8 cellular contexts compared by ENCODE assay signal in the genomic region with DNA sequence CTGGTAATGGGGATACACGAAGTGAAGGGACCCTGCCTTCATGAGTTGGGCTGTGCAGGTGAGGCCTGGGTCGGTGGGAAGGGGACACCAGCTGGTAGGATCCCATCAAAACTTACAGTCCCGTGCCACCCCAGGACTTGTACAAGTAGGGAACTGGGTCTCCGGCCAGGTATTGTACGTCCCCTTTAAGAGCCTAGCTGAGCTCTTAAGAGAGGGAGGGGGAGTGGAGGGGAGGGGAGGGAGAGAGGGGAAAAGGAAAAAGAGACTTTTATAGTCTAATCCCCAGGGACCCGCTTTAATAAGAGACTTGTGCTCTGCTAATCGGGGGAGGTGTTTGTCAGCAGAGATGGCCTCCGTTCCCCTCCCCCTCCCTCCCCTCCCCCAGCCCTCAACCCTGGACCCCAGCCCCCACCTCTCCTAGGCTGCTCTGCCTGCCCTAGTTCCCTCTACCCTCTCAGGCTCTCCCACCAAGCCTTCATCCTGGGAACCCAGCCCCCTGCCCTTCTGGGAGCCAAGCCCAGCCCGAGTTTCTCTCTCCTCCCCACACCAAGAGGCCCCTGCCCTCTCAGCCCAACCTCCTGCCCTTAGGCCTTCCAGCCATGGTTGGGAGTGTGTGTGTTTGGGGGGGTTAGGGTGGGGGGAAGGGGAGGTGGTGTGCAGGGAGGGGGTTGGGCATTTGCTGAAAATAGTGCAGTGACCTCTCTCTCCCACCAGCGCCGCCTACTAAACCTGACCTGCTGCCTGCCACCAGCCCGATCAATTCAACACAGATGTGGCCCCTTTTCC. TPM values are rescaled to one million over a fixed set of nuclear protein-coding genes. Genes with fewer than 3 reads are reported as not detected.
A peak's percentile ranks its signal among the peaks of the same experiment; 100 is the strongest.
DNase-seq lines count a peak whose midpoint lies in the region; ATAC-seq lines count a peak whose summit lies in the region.

No MANE protein-coding gene starts in this region.

- ATAC-seq in central memory CD8-positive, alpha-beta T cell (replicated peaks; ENCODE audit: extremely low read depth, poor library complexity, severe bottlenecking) = no peak
- ATAC-seq in naive thymus-derived CD8-positive, alpha-beta T cell = no peak
- no peak for ATAC-seq in GM18511 (IDR thresholded peaks at IDR 0.05; ENCODE audit: unreplicated experiment)

- H3K27ac Mint-ChIP-seq in central memory CD8-positive, alpha-beta T cell (ENCODE audit: low read depth) = peak overlapping the region; percentile 27
- peak overlapping the region; percentile 77 to 95 (median 86) for H3K27ac Mint-ChIP-seq in naive thymus-derived CD8-positive, alpha-beta T cell

- H3K27me3 Mint-ChIP-seq in central memory CD8-positive, alpha-beta T cell = no peaks in the 10 kb centered on the region
- no peaks in the 10 kb centered on the region for H3K27me3 Mint-ChIP-seq in naive thymus-derived CD8-positive, alpha-beta T cell

- H3K9me3 Mint-ChIP-seq in central memory CD8-positive, alpha-beta T cell = no peaks in the 10 kb centered on the region
- no peaks in the 10 kb centered on the region for H3K9me3 Mint-ChIP-seq in naive thymus-derived CD8-positive, alpha-beta T cell

- H3K36me3 Mint-ChIP-seq in central memory CD8-positive, alpha-beta T cell (ENCODE audit: insufficient read depth) = no peaks in the 10 kb centered on the region
- H3K36me3 Mint-ChIP-seq in naive thymus-derived CD8-positive, alpha-beta T cell = peaks cover 0 to 13% (median 0%) of the 10 kb centered on the region in 3 donors

- DNase-seq in D341Med (ENCODE audit: low spot score) (peak; percentile 77), NCI-H2107 (lab: John Stamatoyannopoulos, UW) (peak; percentile 79), AML-193 (lab: John Stamatoyannopoulos, UW) (no peak), NCI-H2081 (lab: John Stamatoyannopoulos, UW) (no peak)
- no peak for DNase-seq in central memory CD8-positive, alpha-beta T cell (ENCODE audit: low spot score in 2 of 2)
- no peak for DNase-seq in naive thymus-derived CD8-positive, alpha-beta T cell
- DNase-seq in activated CD4-positive, alpha-beta T cell treated with anti-CD3 and anti-CD28 coated beads, Interleukin-2, amount 50 U/mL, for 48 hours = no peak

- peak overlapping the region; percentile 0 for H3K4me3 Mint-ChIP-seq in central memory CD8-positive, alpha-beta T cell
- H3K4me3 Mint-ChIP-seq in naive thymus-derived CD8-positive, alpha-beta T cell = peak overlapping the region; percentile 6 to 95 (median 90)

- POLR2A ChIA-PET in naive thymus-derived CD8-positive, alpha-beta T cell (lab: Charles Lee) = interaction anchor here (0.6 to 1.7 kb wide), 3 partner anchors 84 to 444 kb away, joined by 3 to 11 read pairs (median 3); partner anchors contain the start of genes DNAJC14 and SMARCC2

- peaks cover 37% of the 10 kb centered on the region for H3K4me1 Mint-ChIP-seq in central memory CD8-positive, alpha-beta T cell
- peaks cover 29 to 45% (median 32%) of the 10 kb centered on the region in 4 donors for H3K4me1 Mint-ChIP-seq in naive thymus-derived CD8-positive, alpha-beta T cell

RNA-seq across cellular contexts. Expression of gene GDF11, which starts 2.6 kb away (rescaled TPM):
- 1 to 10 TPM; 5.8 to 7.7 TPM for total RNA-seq in naive thymus-derived CD8-positive, alpha-beta T cell
- 1 to 10 TPM in 1 of 3 donors, under 1 TPM in 2; 0.82 to 1.5 (median 0.99) TPM for polyA plus RNA-seq in naive thymus-derived CD8-positive, alpha-beta T cell

RNA-seq across cellular contexts. Expression of gene CD63, which starts 16.7 kb away (rescaled TPM):
- 10 to 100 TPM; 41.0 to 46.5 TPM for total RNA-seq in naive thymus-derived CD8-positive, alpha-beta T cell
- polyA plus RNA-seq in naive thymus-derived CD8-positive, alpha-beta T cell = 100 to 1,000 TPM; 119 to 412 (median 135) TPM

RNA-seq across cellular contexts. Expression of gene RDH5, which starts 25.4 kb away (rescaled TPM):
- 10 to 100 TPM; 28.8 to 30.4 TPM for total RNA-seq in naive thymus-derived CD8-positive, alpha-beta T cell
- 1 to 10 TPM in 2 of 3 donors, not detected in 1; 1.0 to 1.4 TPM for polyA plus RNA-seq in naive thymus-derived CD8-positive, alpha-beta T cell

RNA-seq across cellular contexts. Expression of gene BLOC1S1, which starts 29.7 kb away (rescaled TPM):
- 10 to 100 TPM; 62.9 to 65.7 TPM for total RNA-seq in naive thymus-derived CD8-positive, alpha-beta T cell
- polyA plus RNA-seq in naive thymus-derived CD8-positive, alpha-beta T cell = 100 to 1,000 TPM in 2 of 3 donors, 10 to 100 TPM in 1; 84.3 to 133 (median 117) TPM

RNA-seq across cellular contexts. Expression of gene ITGA7, which starts 37.9 kb away (rescaled TPM):
- total RNA-seq in naive thymus-derived CD8-positive, alpha-beta T cell = 1 to 10 TPM; 5.2 to 7.0 TPM
- polyA plus RNA-seq in naive thymus-derived CD8-positive, alpha-beta T cell = 1 to 10 TPM in 2 of 3 donors, not detected in 1; 1.5 to 1.7 TPM

Comparison
In these comparisons a context has a peak if more than half of its experiments do, and no peak if none do; other contexts are left out.
1. DNase-seq: peak in D341Med (single experiment) and NCI-H2107 (single experiment); none in central memory CD8-positive, alpha-beta T cell (0 of 2), naive thymus-derived CD8-positive, alpha-beta T cell (0 of 10), AML-193 (0 of 2), NCI-H2081 (0 of 2) and activated CD4-positive, alpha-beta T cell treated with anti-CD3 and anti-CD28 coated beads, Interleukin-2, amount 50 U/mL, for 48 hours (0 of 2).